Comparison of ENCODE assay signal across 8 cellular contexts in the genomic region with DNA sequence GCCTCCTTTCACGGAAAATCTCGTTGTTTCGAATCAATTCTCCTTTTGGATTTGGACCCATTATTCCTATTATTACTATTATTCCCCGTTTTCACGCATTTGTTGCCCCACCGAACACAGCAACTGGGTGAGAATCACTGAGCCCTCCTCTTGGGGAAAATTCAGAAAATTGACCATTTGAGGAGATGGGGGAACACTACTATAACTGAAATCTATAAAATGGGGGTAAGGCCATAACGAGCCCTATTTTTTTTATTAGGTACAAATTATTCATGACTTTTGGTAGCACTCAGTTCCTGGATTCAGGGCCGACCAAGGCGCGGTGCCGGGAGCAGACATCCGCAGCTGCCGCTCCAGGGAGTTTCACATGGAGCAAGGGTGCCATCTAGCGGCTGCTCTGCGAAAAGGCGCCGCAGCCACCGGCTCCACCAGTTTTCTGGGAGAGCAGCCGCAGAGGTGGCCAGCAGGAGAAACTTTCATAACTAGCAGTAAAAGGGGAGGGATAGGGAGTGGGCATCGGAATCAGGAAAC. TPM values are rescaled to one million over a fixed set of nuclear protein-coding genes. Genes with fewer than 3 reads are reported as not detected.
A peak's percentile ranks its signal among the peaks of the same experiment; 100 is the strongest.
DNase-seq lines count a peak whose midpoint lies in the region; ATAC-seq and TF ChIP-seq lines count a peak whose summit lies in the region.

No MANE protein-coding gene starts in this region.

- DNase-seq in DMS53 treated with DMSO at 0.1 percent for 48 hours (lab: John Stamatoyannopoulos, UW; ENCODE audit: unreplicated experiment) (peak; percentile 77), LHCN-M2 (ENCODE audit: low read depth) (peak; percentile 84), SK-N-DZ (ENCODE audit: low spot score) (peak; percentile 73), activated gamma-delta T cell treated with Interleukin-2 at 50 U/mL for 16 hours (peak; percentile 79), foreskin keratinocyte (peak; percentile 25 to 58), occipital lobe (lab: John Stamatoyannopoulos, UW) (peak; percentile 60), suprapubic skin (ENCODE audit: low spot score in 2 of 2) (peak; percentile 93 to 95)

- H3K27me3 ChIP-seq in foreskin keratinocyte (peaks cover 100% of the 10 kb centered on the region), suprapubic skin (peaks cover 100% of the 10 kb centered on the region)

- no peaks in the 10 kb centered on the region for H3K9me3 ChIP-seq in suprapubic skin

- peak overlapping the region; percentile 4 for H3K4me3 ChIP-seq in suprapubic skin

- H3K36me3 ChIP-seq in suprapubic skin = no peaks in the 10 kb centered on the region

- TF ChIP-seq POLR2A in suprapubic skin (IDR thresholded peaks at IDR 0.05) = no peak

- no peak overlapping the region for H3K27ac ChIP-seq in foreskin keratinocyte
- no peak overlapping the region for H3K27ac ChIP-seq in suprapubic skin

- WGBS in suprapubic skin = 7% methylated on average over 20 of the region's 20 CpGs

- H3K4me1 ChIP-seq in foreskin keratinocyte (no peaks in the 10 kb centered on the region), suprapubic skin (peaks cover 37% of the 10 kb centered on the region)

- ATAC-seq in foreskin keratinocyte = peak; percentile 44
- ATAC-seq in GM21619 (IDR thresholded peaks at IDR 0.05; ENCODE audit: unreplicated experiment) = no peak

- no peak for TF ChIP-seq EP300 in suprapubic skin (IDR thresholded peaks at IDR 0.05)

- peak; percentile 98 for TF ChIP-seq CTCF in foreskin keratinocyte (conservative IDR thresholded peaks at IDR 0.05)
- TF ChIP-seq CTCF in suprapubic skin (IDR thresholded peaks at IDR 0.05) = peak; percentile 96 to 99

RNA-seq across cellular contexts. Expression of a gene that starts 3.3 kb away (rescaled TPM):
- total RNA-seq in LHCN-M2 (2014; rRNA removed) = 22.9 and 23.5 TPM in 2 replicates
- 15.5 TPM for polyA plus RNA-seq in LHCN-M2 (2012)
- polyA plus RNA-seq in SK-N-DZ (2014; cell fraction: cytosol; rRNA removed) = not detected in 2 replicates
- polyA plus RNA-seq in SK-N-DZ (2014; cell fraction: nucleus; rRNA removed) = not detected in 2 replicates
- not detected in 2 replicates for total RNA-seq in foreskin keratinocyte
- not detected in 2 replicates for polyA plus RNA-seq in foreskin keratinocyte
- not detected for total RNA-seq in occipital lobe
- not detected for total RNA-seq in suprapubic skin

RNA-seq across cellular contexts. Expression of a gene that starts 7.6 kb away (rescaled TPM):
- 26.9 and 37.3 TPM in 2 replicates for total RNA-seq in LHCN-M2 (2014; rRNA removed)
- 34.1 TPM for polyA plus RNA-seq in LHCN-M2 (2012)
- polyA plus RNA-seq in SK-N-DZ (2014; cell fraction: cytosol; rRNA removed) = not detected in 2 replicates
- not detected in 2 replicates for polyA plus RNA-seq in SK-N-DZ (2014; cell fraction: nucleus; rRNA removed)
- 0.28 and 0.54 TPM in 2 replicates for total RNA-seq in foreskin keratinocyte
- 0.37 and 0.81 TPM in 2 replicates for polyA plus RNA-seq in foreskin keratinocyte
- not detected for total RNA-seq in occipital lobe
- 1 to 10 TPM in 3 of 4 donors, under 1 TPM in 1; 0.95 to 3.6 (median 2.4) TPM for total RNA-seq in suprapubic skin

RNA-seq across cellular contexts. Expression of a gene that starts 7.7 kb away (rescaled TPM):
- 3.6 and 5.1 TPM in 2 replicates for total RNA-seq in LHCN-M2 (2014; rRNA removed)
- 2.5 TPM for polyA plus RNA-seq in LHCN-M2 (2012)
- polyA plus RNA-seq in SK-N-DZ (2014; cell fraction: cytosol; rRNA removed) = not detected in 2 replicates
- polyA plus RNA-seq in SK-N-DZ (2014; cell fraction: nucleus; rRNA removed) = not detected in 2 replicates
- not detected in 2 replicates for total RNA-seq in foreskin keratinocyte
- not detected in 2 replicates for polyA plus RNA-seq in foreskin keratinocyte
- not detected for total RNA-seq in occipital lobe
- total RNA-seq in suprapubic skin = under 1 TPM in 2 of 4 donors, not detected in 2; 0.23 to 0.42 TPM

RNA-seq across cellular contexts. Expression of a gene that starts 13.6 kb away (rescaled TPM):
- total RNA-seq in LHCN-M2 (2014; rRNA removed) (21.5 and 24.9 TPM in 2 replicates), foreskin keratinocyte (not detected in 2 replicates), occipital lobe (not detected), suprapubic skin (1 to 10 TPM in 2 of 4 donors, under 1 TPM in 1, not detected in 1; 0.39 to 4.5 (median 1.3) TPM)
- 15.6 TPM for polyA plus RNA-seq in LHCN-M2 (2012)
- polyA plus RNA-seq in SK-N-DZ (2014; cell fraction: cytosol; rRNA removed) = not detected in 2 replicates
- polyA plus RNA-seq in SK-N-DZ (2014; cell fraction: nucleus; rRNA removed) = not detected in 2 replicates
- not detected in 2 replicates for polyA plus RNA-seq in foreskin keratinocyte

RNA-seq across cellular contexts. Expression of a gene that starts 24.9 kb away (rescaled TPM):
- total RNA-seq in LHCN-M2 (2014; rRNA removed) (0.90 and 1.8 TPM in 2 replicates), foreskin keratinocyte (not detected in 2 replicates), occipital lobe (not detected), suprapubic skin (under 1 TPM in 2 of 4 donors, not detected in 2; 0.72 to 0.80 TPM)
- 3.5 TPM for polyA plus RNA-seq in LHCN-M2 (2012)
- not detected in 2 replicates for polyA plus RNA-seq in SK-N-DZ (2014; cell fraction: cytosol; rRNA removed)
- not detected in 2 replicates for polyA plus RNA-seq in SK-N-DZ (2014; cell fraction: nucleus; rRNA removed)
- not detected in 2 replicates for polyA plus RNA-seq in foreskin keratinocyte

Comparison
In these comparisons a context has a peak if more than half of its experiments do, and no peak if none do; other contexts are left out.
1. DNase-seq: peak in every context shown above with its lines; median percentile 94 in suprapubic skin; 84 in LHCN-M2; 79 in activated gamma-delta T cell treated with Interleukin-2 at 50 U/mL for 16 hours; 77 in DMS53 treated with DMSO at 0.1 percent for 48 hours; 73 in SK-N-DZ; 60 in occipital lobe; 42 in foreskin keratinocyte.
2. RNA of a gene that starts 3.3 kb away (total RNA-seq): 22.9 to 23.5 TPM in LHCN-M2; not detected in foreskin keratinocyte, not detected in occipital lobe (single experiment) and not detected in suprapubic skin; every median in the first group is over 10 times any median in the second.